Comparison of ENCODE assay signal across 29 cellular contexts in genomic region chr2:147530033-147530432, GRCh38.
"Had no signal": no experiment of that assay in that cellular context is flagged by ENCODE, and none has a peak within 500 bp of the region (broad histone marks: within the 10 kb centered on the region; RNA-seq: fewer than 3 reads in every experiment).

No MANE protein-coding gene starts in this region.

- H3K79me2 ChIP-seq: parathyroid adenoma had no signal

- H3K27me3 Mint-ChIP-seq: naive thymus-derived CD8-positive, alpha-beta T cell; natural killer cell treated with Interleukin-12 subunit alpha and Interleukin-12 subunit beta and Interleukin-15 and Interleukin-18, amount 100 ng/mL, for 72 hours; stimulated activated naive B cell treated with anti-CD40 and anti-IgM and Interleukin-4, amounts not matched to agents 10 μg/mL and 1 μg/mL and 100 μg/mL, for 72 hours; stimulated activated naive CD8-positive, alpha-beta T cell treated with anti-CD3 and anti-CD28 coated beads, Interleukin-15, Interleukin-2, amounts not matched to agents 100 ng/mL and 50 ng/mL, for 24 hours had no signal

- H3K4me3 ChIP-seq: ovary, psoas muscle, right lobe of liver, sigmoid colon, stomach, thoracic aorta, thyroid gland, transverse colon, upper lobe of right lung, uterus had no signal

- DNase-seq: naive thymus-derived CD8-positive, alpha-beta T cell; nephron progenitor cell; occipital lobe; ovary; posterior cingulate gyrus; psoas muscle; right cardiac atrium; right lobe of liver; sigmoid colon; small intestine; stimulated activated CD4-positive, alpha-beta T cell treated with anti-CD3 and anti-CD28 coated beads, Interleukin-15, amount 100 ng/mL, for 24 hours; stimulated activated CD4-positive, alpha-beta T cell treated with anti-CD3 and anti-CD28 coated beads, Interleukin-2, amount 100 ng/mL, for 24 hours; stimulated activated CD4-positive, alpha-beta T cell treated with anti-CD3 and anti-CD28 coated beads, Interleukin-2, amount 100 ng/mL, for 48 hours; stimulated activated CD4-positive, alpha-beta T cell treated with anti-CD3 and anti-CD28 coated beads, Interleukin-4, amount 100 ng/mL, for 24 hours; stimulated activated naive B cell treated with anti-CD40 and anti-IgM and Interleukin-4, amounts not matched to agents 10 μg/mL and 1 μg/mL and 100 μg/mL, for 72 hours; stimulated activated naive CD4-positive, alpha-beta T cell treated with Interleukin-2 at 50 U/mL for 16 hours; stomach; thyroid gland; transverse colon; upper lobe of right lung; uterus had no signal

- ATAC-seq: naive thymus-derived CD8-positive, alpha-beta T cell; natural killer cell treated with Interleukin-12 subunit alpha and Interleukin-12 subunit beta and Interleukin-15 and Interleukin-18, amount 100 ng/mL, for 72 hours; psoas muscle; right cardiac atrium; right lobe of liver; stimulated activated effector memory CD8-positive, alpha-beta T cell treated with anti-CD3 and anti-CD28 coated beads, Interleukin-12 subunit alpha, Interleukin-12 subunit beta, amount 100 ng/mL, for 72 hours; stimulated activated naive B cell treated with anti-CD40 and anti-IgM and Interleukin-4, amounts not matched to agents 10 μg/mL and 1 μg/mL and 100 μg/mL, for 72 hours; upper lobe of right lung had no signal

- H3K4me3 Mint-ChIP-seq: naive thymus-derived CD8-positive, alpha-beta T cell; natural killer cell treated with Interleukin-12 subunit alpha and Interleukin-12 subunit beta and Interleukin-15 and Interleukin-18, amount 100 ng/mL, for 72 hours; nephron progenitor cell; neural crest cell; stimulated activated effector memory CD8-positive, alpha-beta T cell treated with anti-CD3 and anti-CD28 coated beads, Interleukin-12 subunit alpha, Interleukin-12 subunit beta, amount 100 ng/mL, for 72 hours; stimulated activated naive B cell treated with anti-CD40 and anti-IgM and Interleukin-4, amounts not matched to agents 10 μg/mL and 1 μg/mL and 100 μg/mL, for 72 hours; stimulated activated naive CD8-positive, alpha-beta T cell treated with anti-CD3 and anti-CD28 coated beads, Interleukin-15, Interleukin-2, amounts not matched to agents 100 ng/mL and 50 ng/mL, for 24 hours; type B pancreatic cell had no signal

- H3K9me3 ChIP-seq: ovary, psoas muscle, right lobe of liver, sigmoid colon, stomach, thoracic aorta, thyroid gland, transverse colon, upper lobe of right lung, uterus had no signal

- H3K4me1 Mint-ChIP-seq: stimulated activated effector memory CD8-positive, alpha-beta T cell treated with anti-CD3 and anti-CD28 coated beads, Interleukin-12 subunit alpha, Interleukin-12 subunit beta, amount 100 ng/mL, for 72 hours; stimulated activated naive B cell treated with anti-CD40 and anti-IgM and Interleukin-4, amounts not matched to agents 10 μg/mL and 1 μg/mL and 100 μg/mL, for 72 hours had no signal

- H3K27me3 ChIP-seq: ovary, right lobe of liver, sigmoid colon, stomach, thyroid gland, transverse colon, upper lobe of right lung, uterus had no signal

- H3K36me3 Mint-ChIP-seq: naive thymus-derived CD8-positive, alpha-beta T cell; natural killer cell treated with Interleukin-12 subunit alpha and Interleukin-12 subunit beta and Interleukin-15 and Interleukin-18, amount 100 ng/mL, for 72 hours; stimulated activated effector memory CD8-positive, alpha-beta T cell treated with anti-CD3 and anti-CD28 coated beads, Interleukin-12 subunit alpha, Interleukin-12 subunit beta, amount 100 ng/mL, for 72 hours; stimulated activated naive B cell treated with anti-CD40 and anti-IgM and Interleukin-4, amounts not matched to agents 10 μg/mL and 1 μg/mL and 100 μg/mL, for 72 hours; type B pancreatic cell had no signal

- H3K27ac ChIP-seq: ovary, parathyroid adenoma, psoas muscle, right lobe of liver, sigmoid colon, stomach, thoracic aorta, thyroid gland, transverse colon, upper lobe of right lung, uterus had no signal

- H3K9ac ChIP-seq: parathyroid adenoma had no signal

- H3K4me1 ChIP-seq: parathyroid adenoma, psoas muscle, upper lobe of right lung had no signal

- H2AFZ ChIP-seq: parathyroid adenoma had no signal

- H3K9me3 Mint-ChIP-seq: naive thymus-derived CD8-positive, alpha-beta T cell; natural killer cell treated with Interleukin-12 subunit alpha and Interleukin-12 subunit beta and Interleukin-15 and Interleukin-18, amount 100 ng/mL, for 72 hours; nephron progenitor cell; neural crest cell; stimulated activated effector memory CD8-positive, alpha-beta T cell treated with anti-CD3 and anti-CD28 coated beads, Interleukin-12 subunit alpha, Interleukin-12 subunit beta, amount 100 ng/mL, for 72 hours; stimulated activated naive B cell treated with anti-CD40 and anti-IgM and Interleukin-4, amounts not matched to agents 10 μg/mL and 1 μg/mL and 100 μg/mL, for 72 hours; stimulated activated naive CD8-positive, alpha-beta T cell treated with anti-CD3 and anti-CD28 coated beads, Interleukin-15, Interleukin-2, amounts not matched to agents 100 ng/mL and 50 ng/mL, for 24 hours; type B pancreatic cell had no signal

- H3K36me3 ChIP-seq: ovary, right lobe of liver, sigmoid colon, stomach, thoracic aorta, thyroid gland, transverse colon, upper lobe of right lung, uterus had no signal

- H3K27ac Mint-ChIP-seq: naive thymus-derived CD8-positive, alpha-beta T cell; natural killer cell treated with Interleukin-12 subunit alpha and Interleukin-12 subunit beta and Interleukin-15 and Interleukin-18, amount 100 ng/mL, for 72 hours; nephron progenitor cell; progenitor cell of endocrine pancreas; stimulated activated effector memory CD8-positive, alpha-beta T cell treated with anti-CD3 and anti-CD28 coated beads, Interleukin-12 subunit alpha, Interleukin-12 subunit beta, amount 100 ng/mL, for 72 hours; stimulated activated naive B cell treated with anti-CD40 and anti-IgM and Interleukin-4, amounts not matched to agents 10 μg/mL and 1 μg/mL and 100 μg/mL, for 72 hours; stimulated activated naive CD8-positive, alpha-beta T cell treated with anti-CD3 and anti-CD28 coated beads, Interleukin-15, Interleukin-2, amounts not matched to agents 100 ng/mL and 50 ng/mL, for 24 hours; type B pancreatic cell had no signal
